ENCODE assay signal across 1 cellular context in genomic region chr15:58966698-58967097, GRCh38.
TF ChIP-seq lines count a peak whose summit lies in the region.

No MANE protein-coding gene starts in this region.

TF ChIP-seq in IMR-90, 13 proteins besides CTCF, POLR2A, EP300 and RAD21:
- no peak for TF ChIP-seq MAFK (IDR thresholded peaks at IDR 0.05; ENCODE audit: low read depth, low read length)
- no peak for TF ChIP-seq BHLHE40 (IDR thresholded peaks at IDR 0.05; ENCODE audit: low read depth, low read length)
- no peak for TF ChIP-seq CHD1 (IDR thresholded peaks at IDR 0.05; ENCODE audit: low read depth, low read length)
- TF ChIP-seq RCOR1 (IDR thresholded peaks at IDR 0.05; ENCODE audit: insufficient replicate concordance, low read length) = no peak
- no peak for TF ChIP-seq CEBPB (IDR thresholded peaks at IDR 0.05; ENCODE audit: low read depth, low read length)
- TF ChIP-seq NFE2L2 (IDR thresholded peaks at IDR 0.05; ENCODE audit: low read depth, low read length) = no peak
- TF ChIP-seq MAZ (IDR thresholded peaks at IDR 0.05; ENCODE audit: borderline replicate concordance, low read depth, low read length) = no peak
- no peak for TF ChIP-seq RFX5 (IDR thresholded peaks at IDR 0.05; ENCODE audit: low read depth, low read length)
- TF ChIP-seq, protein P1, sequence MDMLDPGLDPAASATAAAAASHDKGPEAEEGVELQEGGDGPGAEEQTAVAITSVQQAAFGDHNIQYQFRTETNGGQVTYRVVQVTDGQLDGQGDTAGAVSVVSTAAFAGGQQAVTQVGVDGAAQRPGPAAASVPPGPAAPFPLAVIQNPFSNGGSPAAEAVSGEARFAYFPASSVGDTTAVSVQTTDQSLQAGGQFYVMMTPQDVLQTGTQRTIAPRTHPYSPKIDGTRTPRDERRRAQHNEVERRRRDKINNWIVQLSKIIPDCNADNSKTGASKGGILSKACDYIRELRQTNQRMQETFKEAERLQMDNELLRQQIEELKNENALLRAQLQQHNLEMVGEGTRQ (IDR thresholded peaks at IDR 0.05; ENCODE audit: low read depth, low read length) = no peak
- TF ChIP-seq FOS (IDR thresholded peaks at IDR 0.05; ENCODE audit: low read depth, low read length) = no peak
- no peak for TF ChIP-seq ELK1 (IDR thresholded peaks at IDR 0.05; ENCODE audit: borderline replicate concordance, low read depth, low read length)
- no peak for TF ChIP-seq SMC3 (IDR thresholded peaks at IDR 0.05; ENCODE audit: low read depth, low read length)
- no peak for TF ChIP-seq MXI1 (IDR thresholded peaks at IDR 0.05; ENCODE audit: borderline replicate concordance, low read depth, low read length)
